In genomic region chr7:73850212-73850611, GRCh38 we compare ENCODE assay signal across 15 cellular contexts. TPM values are rescaled to one million over a fixed set of nuclear protein-coding genes. Genes with fewer than 3 reads are reported as not detected.
DNase-seq lines count a peak whose midpoint lies in the region; ATAC-seq and TF ChIP-seq lines count a peak whose summit lies in the region.
"Had no signal": no experiment of that assay in that cellular context is flagged by ENCODE, and none has a peak within 500 bp of the region (broad histone marks: within the 10 kb centered on the region; RNA-seq: fewer than 3 reads in every experiment).

No MANE protein-coding gene starts in this region.

- intact Hi-C loops in heart right ventricle (cut with DNase I): loop anchor here in 9 of 10 donors (5.0 to 10.0 kb wide), 7 partner anchors 38 to 245 kb away; partner anchors contain the start of gene ABHD11 (in 3 of the 9)
- intact Hi-C loops in Right ventricle myocardium superior (cut with DNase I): loop anchor here (5.0 to 10.0 kb wide), 2 partner anchors 38 to 245 kb away; no protein-coding TSS in a partner anchor
- intact Hi-C loops in mucosa of descending colon (cut with DNase I, micrococcal nuclease): no loop called here
- intact Hi-C loops in uterus (cut with DNase I; ENCODE audit: low total_unique reads): no loop called here

- no peak for DNase-seq in heart right ventricle
- no peak for DNase-seq in Right ventricle myocardium superior
- no peak for DNase-seq in chondrocyte (ENCODE audit: low spot score)
- peak in 1 of 3 donors; percentile 43 for DNase-seq in mucosa of descending colon
- DNase-seq in uterus: no peak
- no peak for DNase-seq in activated CD4-positive, alpha-beta T cell treated with anti-CD3 and anti-CD28 coated beads for 48 hours
- DNase-seq in nucleus accumbens (lab: John Stamatoyannopoulos, UW): no peak
- DNase-seq: activated CD4-positive, alpha-beta T cell treated with anti-CD3 and anti-CD28 coated beads, Interleukin-2, amount 50 U/mL, for 48 hours; activated effector memory CD4-positive, alpha-beta T cell treated with Interleukin-2 at 50 U/mL for 16 hours; effector CD8-positive, alpha-beta T cell; naive thymus-derived CD4-positive, alpha-beta T cell; NCI-H2081; retina; stimulated activated naive CD4-positive, alpha-beta T cell treated with Interleukin-2 at 50 U/mL for 16 hours had no signal

- TF ChIP-seq CTCF in heart right ventricle (IDR thresholded peaks at IDR 0.05): no peak
- TF ChIP-seq CTCF in chondrocyte (IDR thresholded peaks at IDR 0.05): no peak
- TF ChIP-seq CTCF in mucosa of descending colon (IDR thresholded peaks at IDR 0.05): no peak
- no peak for TF ChIP-seq CTCF in uterus (IDR thresholded peaks at IDR 0.05)

- H3K4me3 ChIP-seq in heart right ventricle (no peak overlapping the region), mucosa of descending colon (no peak overlapping the region), uterus (no peak overlapping the region)

- no peak overlapping the region for H3K4me3 Mint-ChIP-seq in chondrocyte (ENCODE audit: unreplicated experiment)

- H3K27ac Mint-ChIP-seq in chondrocyte (ENCODE audit: unreplicated experiment): peak overlapping the region; percentile 99
- H3K27ac Mint-ChIP-seq: naive thymus-derived CD4-positive, alpha-beta T cell had no signal

- ATAC-seq in heart right ventricle (peak in 1 of 8 donors; percentile 15), Right ventricle myocardium superior (ENCODE audit: poor library complexity) (no peak), mucosa of descending colon (peak; percentile 30)
- no peak for ATAC-seq in activated CD4-positive, CD25-positive, alpha-beta regulatory T cell treated with anti-CD3 and anti-CD28 coated beads, Interleukin-2, amount 50 U/mL, for 24 hours

- peaks cover 36% of the 10 kb centered on the region for H3K4me1 Mint-ChIP-seq in chondrocyte (ENCODE audit: low read depth)

- H3K27me3 Mint-ChIP-seq in chondrocyte (ENCODE audit: low read depth): no peaks in the 10 kb centered on the region

- H3K36me3 ChIP-seq in heart right ventricle: no peaks in the 10 kb centered on the region
- H3K36me3 ChIP-seq in mucosa of descending colon (ENCODE audit: low read depth): no peaks in the 10 kb centered on the region
- no peaks in the 10 kb centered on the region for H3K36me3 ChIP-seq in uterus

- no peak for TF ChIP-seq POLR2A in uterus (IDR thresholded peaks at IDR 0.05)

- H3K9me3 ChIP-seq in heart right ventricle (no peaks in the 10 kb centered on the region), mucosa of descending colon (no peaks in the 10 kb centered on the region), uterus (no peaks in the 10 kb centered on the region)

- peaks cover 0 to 35% (median 7%) of the 10 kb centered on the region in 9 donors for H3K4me1 ChIP-seq in heart right ventricle
- H3K4me1 ChIP-seq in mucosa of descending colon (ENCODE audit: low read depth): peaks cover 15% of the 10 kb centered on the region
- peaks cover under 1 to 3% of the 10 kb centered on the region in 2 donors for H3K4me1 ChIP-seq in uterus

- H3K27ac ChIP-seq in heart right ventricle: peak overlapping the region in 8 of 10 donors; percentile 7 to 81 (median 42)
- H3K27ac ChIP-seq in uterus: peak overlapping the region; percentile 86 to 96

- H3K27me3 ChIP-seq in heart right ventricle (peaks cover 0 to 18% (median 11%) of the 10 kb centered on the region in 7 donors), uterus (no peaks in the 10 kb centered on the region)

- no peaks in the 10 kb centered on the region for H3K36me3 Mint-ChIP-seq in chondrocyte (ENCODE audit: low read depth)
- H3K36me3 Mint-ChIP-seq: naive thymus-derived CD4-positive, alpha-beta T cell had no signal

- WGBS in heart right ventricle, 2 donors: 76% methylated on average over 9 of the region's 9 CpGs

- H3K9me3 Mint-ChIP-seq in chondrocyte (ENCODE audit: low read depth): no peaks in the 10 kb centered on the region
- H3K9me3 Mint-ChIP-seq: naive thymus-derived CD4-positive, alpha-beta T cell had no signal

RNA-seq across cellular contexts. Expression of gene METTL27, which starts 7.9 kb away (rescaled TPM):
- 1 to 10 TPM in 1 of 10 donors, under 1 TPM in 7, not detected in 2; 0.31 to 1.3 (median 0.47) TPM for total RNA-seq in heart right ventricle
- polyA plus RNA-seq in heart right ventricle: under 1 TPM in 1 of 2 donors, not detected in 1; 0.16 TPM
- 0.43 TPM for total RNA-seq in Right ventricle myocardium superior
- 0.51 to 1.7 TPM (median 0.99 TPM) in 3 replicates for total RNA-seq in chondrocyte
- total RNA-seq in mucosa of descending colon: 1 to 10 TPM; 1.6 to 4.6 (median 2.4) TPM
- total RNA-seq in uterus: 1 to 10 TPM in 3 of 4 donors, not detected in 1; 1.5 to 9.3 (median 2.8) TPM

RNA-seq across cellular contexts. Expression of gene TMEM270, which starts 10.7 kb away (rescaled TPM):
- total RNA-seq in heart right ventricle (not detected), Right ventricle myocardium superior (not detected), chondrocyte (0.25 TPM in 1 of 3 replicates, not detected in the others), mucosa of descending colon (not detected), uterus (1 to 10 TPM in 1 of 4 donors, not detected in 3; 1.1 TPM)
- polyA plus RNA-seq in heart right ventricle: not detected
- total RNA-seq: naive thymus-derived CD4-positive, alpha-beta T cell had no signal
- polyA plus RNA-seq: naive thymus-derived CD4-positive, alpha-beta T cell had no signal

RNA-seq across cellular contexts. Expression of gene CLDN4, which starts 19.4 kb away (rescaled TPM):
- under 1 TPM in 2 of 10 donors, not detected in 8; 0.14 to 0.30 TPM for total RNA-seq in heart right ventricle
- under 1 TPM in 1 of 2 donors, not detected in 1; 0.03 TPM for polyA plus RNA-seq in heart right ventricle
- total RNA-seq in Right ventricle myocardium superior: 0.11 TPM
- 0.35 to 0.80 TPM (median 0.51 TPM) in 3 replicates for total RNA-seq in chondrocyte
- total RNA-seq in mucosa of descending colon: 1,000 to 10,000 TPM in 2 of 3 donors, 100 to 1,000 TPM in 1; 450 to 1,208 (median 1,043) TPM
- 10 to 100 TPM in 1 of 4 donors, 1 to 10 TPM in 2, under 1 TPM in 1; 0.77 to 55.7 (median 4.5) TPM for total RNA-seq in uterus

Comparison
In these comparisons a context has a peak if more than half of its experiments do, and no peak if none do; other contexts are left out.
1. RNA of gene CLDN4, which starts 19.4 kb away (total RNA-seq): 450 to 1,208 TPM in mucosa of descending colon; 0.77 to 55.7 TPM in uterus, 0.35 to 0.80 TPM in chondrocyte, 0.11 TPM in Right ventricle myocardium superior (single experiment) and 0.14 to 0.30 TPM in heart right ventricle; every median in the first group is over 4 times any median in the second.
2. intact Hi-C loops: an anchor here in heart right ventricle (5.0 to 10.0 kb wide) and Right ventricle myocardium superior (5.0 to 10.0 kb wide); none called in mucosa of descending colon and uterus.